In genomic region chr18:31750259-31750658, GRCh38 we compare ENCODE assay signal across 4 cellular contexts.
TF ChIP-seq lines count a peak whose summit lies in the region.

No MANE protein-coding gene starts in this region.

TF ChIP-seq in A549, 52 proteins besides CTCF, POLR2A, EP300 and RAD21:
- TF ChIP-seq MAFK (IDR thresholded peaks at IDR 0.05; ENCODE audit: partially characterized antibody) = peak; percentile 23
- TF ChIP-seq ZNF302 (CRISPR knock-in tag; IDR thresholded peaks at IDR 0.05) = no peak

TF ChIP-seq in IMR-90, 13 proteins besides CTCF, POLR2A, EP300 and RAD21:
- TF ChIP-seq RCOR1 (IDR thresholded peaks at IDR 0.05; ENCODE audit: insufficient replicate concordance, low read length) (no peak), MAZ (IDR thresholded peaks at IDR 0.05; ENCODE audit: borderline replicate concordance, low read depth, low read length) (no peak), MXI1 (IDR thresholded peaks at IDR 0.05; ENCODE audit: borderline replicate concordance, low read depth, low read length) (no peak), CHD1 (IDR thresholded peaks at IDR 0.05; ENCODE audit: low read depth, low read length) (no peak), MAFK (IDR thresholded peaks at IDR 0.05; ENCODE audit: low read depth, low read length) (peak; percentile 64), SMC3 (IDR thresholded peaks at IDR 0.05; ENCODE audit: low read depth, low read length) (no peak), FOS (IDR thresholded peaks at IDR 0.05; ENCODE audit: low read depth, low read length) (no peak)

TF ChIP-seq in K562, 482 proteins besides CTCF, POLR2A, EP300 and RAD21:
- TF ChIP-seq MAFF (IDR thresholded peaks at IDR 0.05; ENCODE audit: low read length) (peak; percentile 39; the same call in 1 of the 2 replicates), SRSF1 (IDR thresholded peaks at IDR 0.05; ENCODE audit: low read depth, low read length) (no peak), MAFK (IDR thresholded peaks at IDR 0.05; ENCODE audit: low read length) (peak; percentile 21; the same call in 1 of the 2 replicates), XRCC3 (IDR thresholded peaks at IDR 0.05) (no peak), MAFG (tag; conservative IDR thresholded peaks at IDR 0.05) (peak; percentile 34), ZNF316 (IDR thresholded peaks at IDR 0.05) (peak; percentile 61; the same call in 1 of the 2 replicates)

TF ChIP-seq in neural cell, 6 proteins besides CTCF, POLR2A, EP300 and RAD21:
- no peak for TF ChIP-seq SMC3 (conservative IDR thresholded peaks at IDR 0.05; ENCODE audit: poor library complexity)
- peak; percentile 39 for TF ChIP-seq POLR2AphosphoS5 (IDR thresholded peaks at IDR 0.05)
